7 cellular contexts compared by ENCODE assay signal in the genomic region with DNA sequence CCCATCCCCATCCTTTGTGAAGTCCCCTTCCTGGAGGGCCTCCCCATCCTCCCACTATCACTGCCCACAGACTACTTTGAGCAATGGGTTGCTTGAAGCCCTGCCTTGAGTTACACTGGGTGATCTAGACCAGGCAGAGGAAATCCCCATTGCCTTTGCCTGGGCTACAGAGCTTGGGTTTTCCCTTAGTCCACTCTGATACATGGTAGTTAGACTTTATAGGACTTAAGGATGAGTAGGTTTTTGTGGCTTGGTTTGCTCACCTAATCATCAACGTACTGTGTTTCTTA. TPM values are rescaled to one million over a fixed set of nuclear protein-coding genes. Genes with fewer than 3 reads are reported as not detected.
DNase-seq lines count a peak whose midpoint lies in the region; ATAC-seq lines count a peak whose summit lies in the region.

No MANE protein-coding gene starts in this region.

- DNase-seq in stimulated activated CD8-positive, alpha-beta memory T cell treated with anti-CD3 and anti-CD28 coated beads, Interleukin-7, amount 100 ng/mL, for 4 hours (ENCODE audit: low read depth in 2 of 2): peak; percentile 16 to 34
- DNase-seq in glomerular visceral epithelial cell (ENCODE audit: extremely low spot score) (no peak), islet precursor cell (no peak), NCI-H748 treated with DMSO at 0.1 percent for 48 hours (lab: John Stamatoyannopoulos, UW) (no peak)

- ATAC-seq in GM19395 (IDR thresholded peaks at IDR 0.05; ENCODE audit: unreplicated experiment) (peak; percentile 36), HG03135 (IDR thresholded peaks at IDR 0.05; ENCODE audit: unreplicated experiment) (peak; percentile 38)
- peak; percentile 90 for ATAC-seq in activated T-helper 17 cell treated with anti-CD3 and anti-CD28 coated beads, Interleukin-2, amount 50 U/mL, for 72 hours (replicated peaks)

- H3K9me3 Mint-ChIP-seq in activated T-helper 17 cell treated with anti-CD3 and anti-CD28 coated beads, Interleukin-2, amount 50 U/mL, for 72 hours: no peaks in the 10 kb centered on the region

- H3K27ac Mint-ChIP-seq in activated T-helper 17 cell treated with anti-CD3 and anti-CD28 coated beads, Interleukin-2, amount 50 U/mL, for 72 hours: peak overlapping the region; percentile 94

- H3K4me1 Mint-ChIP-seq in activated T-helper 17 cell treated with anti-CD3 and anti-CD28 coated beads, Interleukin-2, amount 50 U/mL, for 72 hours: peaks cover 77% of the 10 kb centered on the region

- no peaks in the 10 kb centered on the region for H3K27me3 Mint-ChIP-seq in activated T-helper 17 cell treated with anti-CD3 and anti-CD28 coated beads, Interleukin-2, amount 50 U/mL, for 72 hours

- H3K4me3 Mint-ChIP-seq in activated T-helper 17 cell treated with anti-CD3 and anti-CD28 coated beads, Interleukin-2, amount 50 U/mL, for 72 hours: peak overlapping the region; percentile 89

- peaks cover 22% of the 10 kb centered on the region for H3K36me3 Mint-ChIP-seq in activated T-helper 17 cell treated with anti-CD3 and anti-CD28 coated beads, Interleukin-2, amount 50 U/mL, for 72 hours (ENCODE audit: low read depth)

RNA-seq across cellular contexts. Expression of gene TMEM131L, which starts 56.6 kb away (rescaled TPM):
- total RNA-seq in activated T-helper 17 cell treated with anti-CD3 and anti-CD28 coated beads, Interleukin-2, amount 50 U/mL, for 72 hours: 10 to 100 TPM; 19.1 to 30.9 TPM

Comparison
In these comparisons a context has a peak if more than half of its experiments do, and no peak if none do; other contexts are left out.
1. ATAC-seq: peak in every context shown above with its lines; median percentile 90 in activated T-helper 17 cell treated with anti-CD3 and anti-CD28 coated beads, Interleukin-2, amount 50 U/mL, for 72 hours; 38 in HG03135; 36 in GM19395.
2. DNase-seq: peak in stimulated activated CD8-positive, alpha-beta memory T cell treated with anti-CD3 and anti-CD28 coated beads, Interleukin-7, amount 100 ng/mL, for 4 hours (2 of 2); none in glomerular visceral epithelial cell (single experiment), islet precursor cell (single experiment) and NCI-H748 treated with DMSO at 0.1 percent for 48 hours (single experiment).